In genomic region chr15:25783607-25784131, GRCh38 we compare ENCODE assay signal across 8 cellular contexts.
DNase-seq lines count a peak whose midpoint lies in the region; ATAC-seq and TF ChIP-seq lines count a peak whose summit lies in the region.

No MANE protein-coding gene starts in this region.

- POLR2A ChIA-PET in A673 (lab: Charles Lee; ENCODE audit: low non-redundant PET) = no interaction called here

- no peak overlapping the region for H3K27ac Mint-ChIP-seq in activated T-cell treated with anti-CD3 and anti-CD28 coated beads, Interleukin-2, amount 50 U/mL, for 72 hours

- peak in 1 of 2 donors; percentile 28 for ATAC-seq in activated T-cell treated with anti-CD3 and anti-CD28 coated beads, Interleukin-2, amount 50 U/mL, for 72 hours (replicated peaks in 1 of 2)

- H3K4me1 ChIP-seq in A673 (ENCODE audit: insufficient read depth, low read length, poor library complexity, severe bottlenecking) (no peaks in the 10 kb centered on the region), tibial artery (peaks cover 0 to 78% (median 40%) of the 10 kb centered on the region in 4 donors), stomach (peaks cover 6 to 36% (median 26%) of the 10 kb centered on the region in 4 donors)

- no peak overlapping the region for H3K27ac ChIP-seq in A673 (ENCODE audit: low read depth, low read length, poor library complexity, severe bottlenecking)
- peak overlapping the region; percentile 59 to 75 for H3K27ac ChIP-seq in tibial artery
- peak overlapping the region in 2 of 5 donors; percentile 0 to 43 for H3K27ac ChIP-seq in stomach

- H3K4me3 ChIP-seq in A673 (ENCODE audit: low read depth, low read length, poor library complexity, severe bottlenecking) (no peak overlapping the region), tibial artery (no peak overlapping the region), stomach (no peak overlapping the region)

- peaks cover 37% of the 10 kb centered on the region for H3K4me1 Mint-ChIP-seq in activated T-cell treated with anti-CD3 and anti-CD28 coated beads, Interleukin-2, amount 50 U/mL, for 72 hours (ENCODE audit: low read depth)

- no peaks in the 10 kb centered on the region for H3K9me3 Mint-ChIP-seq in activated T-cell treated with anti-CD3 and anti-CD28 coated beads, Interleukin-2, amount 50 U/mL, for 72 hours

- DNase-seq in A673 (ENCODE audit: low spot score) (peak; percentile 25), HCEC 1CT (peak; percentile 15), iPS-NIHi11 (ENCODE audit: low spot score) (peak; percentile 71), tibial artery (no peak), NCI-H345 (lab: John Stamatoyannopoulos, UW) (no peak), stomach (no peak), NCI-H1694 treated with DMSO at 0.1 percent for 48 hours (lab: John Stamatoyannopoulos, UW) (no peak)
- peak; percentile 35 to 50 for DNase-seq in activated T-cell treated with anti-CD3 and anti-CD28 coated beads, Interleukin-2, amount 50 U/mL, for 72 hours

- WGBS in stomach, 5 donors = 58 to 66% (median 62%) methylated on average over 6 to 12 of the region's 12 CpGs

- TF ChIP-seq EP300 in stomach (IDR thresholded peaks at IDR 0.05) = no peak

- intact Hi-C loops in A673 (cut with micrococcal nuclease; ENCODE audit: unreplicated experiment) (no loop called here), tibial artery (cut with DNase I; ENCODE audit: low total_unique reads) (no loop called here), stomach (cut with DNase I; ENCODE audit: low total_unique reads) (no loop called here)

- no peaks in the 10 kb centered on the region for H3K36me3 ChIP-seq in A673 (ENCODE audit: insufficient read depth, low read length, poor library complexity, severe bottlenecking)
- H3K36me3 ChIP-seq in tibial artery = peaks cover 13% of the 10 kb centered on the region in 3 donors
- H3K36me3 ChIP-seq in stomach = peaks cover 10 to 16% (median 12%) of the 10 kb centered on the region in 4 donors

- no peak for TF ChIP-seq POLR2A in stomach (IDR thresholded peaks at IDR 0.05)

- H3K9me3 ChIP-seq in A673 (ENCODE audit: low read depth, low read length, poor library complexity, severe bottlenecking) = peaks cover 14% of the 10 kb centered on the region
- H3K9me3 ChIP-seq in tibial artery = no peaks in the 10 kb centered on the region
- H3K9me3 ChIP-seq in stomach = no peaks in the 10 kb centered on the region

- no peaks in the 10 kb centered on the region for H3K27me3 ChIP-seq in A673 (replicated peaks; ENCODE audit: insufficient read depth, low read depth, low read length, poor library complexity)
- no peaks in the 10 kb centered on the region for H3K27me3 ChIP-seq in tibial artery
- no peaks in the 10 kb centered on the region for H3K27me3 ChIP-seq in stomach

- TF ChIP-seq CTCF in A673 (conservative IDR thresholded peaks at IDR 0.05; ENCODE audit: low read depth, low read length) (peak; percentile 31; the same call in 1 of the 2 replicates), tibial artery (IDR thresholded peaks at IDR 0.05) (peak; percentile 20 to 25), stomach (IDR thresholded peaks at IDR 0.05) (peak in 1 of 7 experiments; percentile 20)

- no peaks in the 10 kb centered on the region for H3K27me3 Mint-ChIP-seq in activated T-cell treated with anti-CD3 and anti-CD28 coated beads, Interleukin-2, amount 50 U/mL, for 72 hours (ENCODE audit: low read depth)

- no TSS peak for BruUV-seq in A673 (replicated peaks; lab: Mats Ljungman, UMichigan)

- no peak overlapping the region for H3K4me3 Mint-ChIP-seq in activated T-cell treated with anti-CD3 and anti-CD28 coated beads, Interleukin-2, amount 50 U/mL, for 72 hours

- no peaks in the 10 kb centered on the region for H3K36me3 Mint-ChIP-seq in activated T-cell treated with anti-CD3 and anti-CD28 coated beads, Interleukin-2, amount 50 U/mL, for 72 hours (ENCODE audit: insufficient read depth in 2 of 2)

- CTCF ChIA-PET in A673 (lab: Charles Lee) = no interaction called here

Comparison
In these comparisons a context has a peak if more than half of its experiments do, and no peak if none do; other contexts are left out.
1. DNase-seq: peak in A673 (single experiment), HCEC 1CT (single experiment), activated T-cell treated with anti-CD3 and anti-CD28 coated beads, Interleukin-2, amount 50 U/mL, for 72 hours (2 of 2) and iPS-NIHi11 (single experiment); none in tibial artery (0 of 2), NCI-H345 (single experiment), stomach (single experiment) and NCI-H1694 treated with DMSO at 0.1 percent for 48 hours (single experiment).